ENCODE assay signal across 10 cellular contexts in genomic region chr1:53172751-53173498, GRCh38. TPM values are rescaled to one million over a fixed set of nuclear protein-coding genes. Genes with fewer than 3 reads are reported as not detected.
DNase-seq lines count a peak whose midpoint lies in the region; ATAC-seq and TF ChIP-seq lines count a peak whose summit lies in the region.
"Had no signal": no experiment of that assay in that cellular context is flagged by ENCODE, and none has a peak within 500 bp of the region (broad histone marks: within the 10 kb centered on the region; RNA-seq: fewer than 3 reads in every experiment).

No MANE protein-coding gene starts in this region.

- TF ChIP-seq CTCF in choroid plexus epithelial cell (conservative IDR thresholded peaks at IDR 0.05; ENCODE audit: low read depth, low read length) (peak; percentile 36), sigmoid colon (IDR thresholded peaks at IDR 0.05) (no peak)

- TF ChIP-seq POLR2A in sigmoid colon (IDR thresholded peaks at IDR 0.05), result no peak

- H3K4me3 ChIP-seq in choroid plexus epithelial cell (ENCODE audit: low read depth, low read length) (no peak overlapping the region), sigmoid colon (no peak overlapping the region)

- H3K27me3 ChIP-seq in sigmoid colon, result no peaks in the 10 kb centered on the region

- peak; percentile 29 to 41 for DNase-seq in NCI-H526 (lab: John Stamatoyannopoulos, UW)
- no peak for DNase-seq in NCI-H526 treated with DMSO at 0.1 percent for 48 hours (lab: John Stamatoyannopoulos, UW)
- peak; percentile 28 for DNase-seq in NCI-H2107 (lab: John Stamatoyannopoulos, UW)
- DNase-seq in choroid plexus epithelial cell (ENCODE audit: low read depth), result peak; percentile 31
- no peak for DNase-seq in sigmoid colon
- no peak for DNase-seq in stimulated activated CD4-positive, alpha-beta T cell treated with anti-CD3 and anti-CD28 coated beads, Interleukin-4, amount 100 ng/mL, for 1 hour
- DNase-seq in globus pallidus (ENCODE audit: low spot score), result no peak

- no peaks in the 10 kb centered on the region for H3K36me3 ChIP-seq in sigmoid colon

- peaks cover 0 to 42% (median 33%) of the 10 kb centered on the region in 4 donors for H3K4me1 ChIP-seq in sigmoid colon

- 17 to 40% methylated on average over 7 of the region's 7 CpGs for WGBS in sigmoid colon, 2 donors

- intact Hi-C loops in sigmoid colon (cut with DNase I), result loop anchor here (10.0 kb wide), 1 partner anchor 68 kb away; no protein-coding TSS in a partner anchor

- H3K27ac ChIP-seq in sigmoid colon, result peak overlapping the region in 3 of 4 donors; percentile 0 to 59 (median 50)

- H3K9me3 ChIP-seq in sigmoid colon, result no peaks in the 10 kb centered on the region

- ATAC-seq in GM19035 (IDR thresholded peaks at IDR 0.05; ENCODE audit: unreplicated experiment), result no peak

- TF ChIP-seq EP300 in sigmoid colon (IDR thresholded peaks at IDR 0.05), result no peak

RNA-seq across cellular contexts. Expression of gene CPT2, which starts 23.7 kb away (rescaled TPM):
- total RNA-seq in sigmoid colon, result 10 to 100 TPM in 3 of 4 donors, 1 to 10 TPM in 1; 8.0 to 14.1 (median 11.5) TPM
- polyA plus RNA-seq in sigmoid colon, result 10 to 100 TPM; 33.0 to 78.8 (median 52.9) TPM

RNA-seq across cellular contexts. Expression of gene SLC1A7, which starts 30.5 kb away (rescaled TPM):
- total RNA-seq in sigmoid colon, result under 1 TPM in 3 of 4 donors, not detected in 1; 0.16 to 0.83 (median 0.54) TPM
- 1 to 10 TPM in 2 of 3 donors, under 1 TPM in 1; 0.86 to 1.6 (median 1.2) TPM for polyA plus RNA-seq in sigmoid colon
- total RNA-seq: T-helper 1 cell treated with Interleukin-12 subunit alpha and Interleukin-12 subunit beta and Interleukin-4 antibody, amounts not matched to agents 30 ng/mL and 1 ng/mL, for 36 hours; urinary bladder had no signal

RNA-seq across cellular contexts. Expression of gene CZIB, which starts 47.5 kb away (rescaled TPM):
- total RNA-seq in sigmoid colon, result 10 to 100 TPM; 79.2 to 95.6 (median 92.7) TPM
- 10 to 100 TPM; 49.4 to 69.1 (median 51.8) TPM for polyA plus RNA-seq in sigmoid colon

Comparison
In these comparisons a context has a peak if more than half of its experiments do, and no peak if none do; other contexts are left out.
1. DNase-seq: peak in NCI-H526 (2 of 2), NCI-H2107 (single experiment) and choroid plexus epithelial cell (single experiment); none in NCI-H526 treated with DMSO at 0.1 percent for 48 hours (single experiment), sigmoid colon (single experiment), stimulated activated CD4-positive, alpha-beta T cell treated with anti-CD3 and anti-CD28 coated beads, Interleukin-4, amount 100 ng/mL, for 1 hour (single experiment) and globus pallidus (single experiment).